8 cellular contexts compared by ENCODE assay signal in the genomic region with DNA sequence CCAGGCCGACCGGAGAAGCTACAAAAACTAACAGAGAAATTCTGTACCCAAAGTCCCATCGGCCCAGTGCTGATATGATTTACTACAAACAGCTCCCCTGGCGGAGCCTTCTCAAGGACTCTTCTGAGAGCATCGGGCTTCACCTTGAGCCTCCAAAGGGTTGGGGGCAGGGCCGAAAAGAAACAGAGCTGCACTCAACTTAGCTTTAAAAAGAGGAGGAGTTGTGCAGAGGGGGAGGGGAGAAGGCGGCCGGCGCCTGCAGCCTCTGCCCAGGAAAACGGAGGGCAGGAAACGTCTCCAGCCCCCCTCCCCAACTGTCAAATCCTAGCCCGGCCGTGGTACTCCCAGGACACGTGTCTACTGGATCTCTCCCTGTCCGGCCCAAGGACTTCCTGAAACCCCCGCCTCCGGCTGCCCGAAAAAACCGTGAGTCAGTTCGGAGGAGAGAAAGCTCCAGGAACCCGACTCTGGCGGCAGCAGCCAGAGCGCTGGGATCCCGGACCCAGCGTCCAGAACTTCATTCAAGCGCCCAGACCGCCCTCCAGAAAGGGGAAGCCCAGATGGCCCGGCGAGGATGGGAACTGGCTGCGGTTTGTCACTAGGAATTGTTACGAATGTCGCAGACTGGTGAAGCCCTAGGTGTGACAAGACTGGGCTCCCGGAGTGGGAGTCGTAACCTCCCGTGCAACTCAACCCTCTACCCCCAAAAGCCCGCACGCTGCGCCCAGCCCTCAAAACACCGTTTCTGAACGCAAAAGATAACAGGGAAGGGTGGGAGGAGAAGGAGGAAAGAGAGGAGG. TPM values are rescaled to one million over a fixed set of nuclear protein-coding genes. Genes with fewer than 3 reads are reported as not detected.
DNase-seq lines count a peak whose midpoint lies in the region; ATAC-seq, FAIRE-seq and TF ChIP-seq lines count a peak whose summit lies in the region.

No MANE protein-coding gene starts in this region.

- TF ChIP-seq CTCF in neural crest cell (conservative IDR thresholded peaks at IDR 0.05) = peak; percentile 58

- peak overlapping the region; percentile 31 for H3K4me3 Mint-ChIP-seq in activated T-cell treated with anti-CD3 and anti-CD28 coated beads, Interleukin-2, amount 50 U/mL, for 4 hours
- peak overlapping the region; percentile 94 for H3K4me3 Mint-ChIP-seq in neural crest cell

- peak; percentile 51 for ATAC-seq in GM18870 (IDR thresholded peaks at IDR 0.05; ENCODE audit: unreplicated experiment)
- ATAC-seq in activated T-cell treated with anti-CD3 and anti-CD28 coated beads, Interleukin-2, amount 50 U/mL, for 4 hours = peak; percentile 55 to 69

- no peak for FAIRE-seq in frontal cortex (lab: Jason Lieb, UNC)

- H3K9me3 Mint-ChIP-seq in activated T-cell treated with anti-CD3 and anti-CD28 coated beads, Interleukin-2, amount 50 U/mL, for 4 hours = no peaks in the 10 kb centered on the region
- H3K9me3 Mint-ChIP-seq in neural crest cell = no peaks in the 10 kb centered on the region

- H3K36me3 ChIP-seq in MG63 = no peaks in the 10 kb centered on the region; the same call in 1 of the 2 replicates

- no peak overlapping the region for H3K27ac Mint-ChIP-seq in neural crest cell (ENCODE audit: unreplicated experiment)

- no peaks in the 10 kb centered on the region for H3K9me3 ChIP-seq in MG63

- DNase-seq in C1 segment of cervical spinal cord (lab: John Stamatoyannopoulos, UW) = peak in 11 of 14 donors; percentile 2 to 82 (median 19)
- DNase-seq in MG63 = peak; percentile 93
- no peak for DNase-seq in activated T-cell treated with anti-CD3 and anti-CD28 coated beads, Interleukin-2, amount 50 U/mL, for 4 hours
- DNase-seq in frontal cortex (ENCODE audit: low spot score in 2 of 2) = peak; percentile 33 to 53
- peak; percentile 43 for DNase-seq in neural crest cell (ENCODE audit: low read depth, low spot score)
- no peak for DNase-seq in T-helper 9 cell
- no peak for DNase-seq in HT-29 (ENCODE audit: low spot score)

- H3K4me3 ChIP-seq in MG63 = peak overlapping the region; percentile 67

- H3K27me3 ChIP-seq in MG63 = no peaks in the 10 kb centered on the region

- peaks cover 12% of the 10 kb centered on the region for H3K4me1 Mint-ChIP-seq in activated T-cell treated with anti-CD3 and anti-CD28 coated beads, Interleukin-2, amount 50 U/mL, for 4 hours (ENCODE audit: low read depth)
- peaks cover 20% of the 10 kb centered on the region for H3K4me1 Mint-ChIP-seq in neural crest cell

- H3K27me3 Mint-ChIP-seq in activated T-cell treated with anti-CD3 and anti-CD28 coated beads, Interleukin-2, amount 50 U/mL, for 4 hours (ENCODE audit: low read depth) = peaks cover 48% of the 10 kb centered on the region
- H3K27me3 Mint-ChIP-seq in neural crest cell (ENCODE audit: low read depth) = peaks cover 21% of the 10 kb centered on the region

- H3K36me3 Mint-ChIP-seq in activated T-cell treated with anti-CD3 and anti-CD28 coated beads, Interleukin-2, amount 50 U/mL, for 4 hours (ENCODE audit: insufficient read depth) = no peaks in the 10 kb centered on the region
- H3K36me3 Mint-ChIP-seq in neural crest cell (ENCODE audit: low read depth) = no peaks in the 10 kb centered on the region

RNA-seq across cellular contexts. Expression of gene ADAMTS3, which starts 1.0 kb away (rescaled TPM):
- 3.2 and 7.1 TPM in 2 replicates for total RNA-seq in MG63 (2014; rRNA removed; shearing (Covaris generic); ENCODE audit: low replicate concordance)
- total RNA-seq in activated T-cell treated with anti-CD3 and anti-CD28 coated beads, Interleukin-2, amount 50 U/mL, for 4 hours = under 1 TPM; 0.11 to 0.18 (median 0.15) TPM
- total RNA-seq in frontal cortex = 20.4 TPM
- total RNA-seq in neural crest cell = 2.7 and 3.0 TPM in 2 replicates
- total RNA-seq in HT-29 (2014; rRNA removed; shearing (Covaris generic)) = not detected in 2 replicates

Comparison
In these comparisons a context has a peak if more than half of its experiments do, and no peak if none do; other contexts are left out.
1. DNase-seq: peak in C1 segment of cervical spinal cord (11 of 14), MG63 (single experiment), frontal cortex (2 of 2) and neural crest cell (single experiment); none in activated T-cell treated with anti-CD3 and anti-CD28 coated beads, Interleukin-2, amount 50 U/mL, for 4 hours (single experiment), T-helper 9 cell (single experiment) and HT-29 (single experiment).